In the genomic region with DNA sequence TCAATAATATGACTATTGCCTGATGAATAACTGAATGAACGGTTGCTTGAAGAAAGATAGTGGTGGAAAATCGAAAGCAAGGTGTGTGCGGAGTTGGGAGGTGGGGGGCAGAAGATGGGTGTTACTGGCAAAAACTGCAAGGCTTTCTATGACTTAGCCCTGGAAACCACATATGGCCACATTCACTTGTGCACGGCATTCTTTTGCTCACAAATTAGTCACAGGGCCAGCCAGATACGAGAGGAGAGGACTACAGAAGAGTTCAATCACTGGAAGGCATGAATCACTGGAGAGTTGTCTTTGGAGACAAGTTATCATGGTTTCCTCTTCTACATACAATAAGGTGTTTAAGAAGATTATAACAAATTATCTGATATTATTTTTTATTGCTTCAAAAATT, we compare ENCODE assay signal across 28 cellular contexts.
DNase-seq lines count a peak whose midpoint lies in the region; ATAC-seq and TF ChIP-seq lines count a peak whose summit lies in the region.
"Had no signal": no experiment of that assay in that cellular context is flagged by ENCODE, and none has a peak within 500 bp of the region (broad histone marks: within the 10 kb centered on the region; RNA-seq: fewer than 3 reads in every experiment).

No MANE protein-coding gene starts in this region.

- no peak overlapping the region for H2BK5ac ChIP-seq in mesenchymal stem cell (ENCODE audit: low read depth, low read length, poor library complexity, severe bottlenecking)

- DNase-seq in EL (peak; percentile 73), M059J (ENCODE audit: low read depth) (peak; percentile 62), cardiac fibroblast (ENCODE audit: low read depth in 2 of 2) (peak; percentile 10 to 74), mesenchymal stem cell (peak; percentile 1)
- DNase-seq in activated naive CD4-positive, alpha-beta T cell treated with anti-CD3 and anti-CD28 coated beads for 36 hours, result no peak
- no peak for DNase-seq in activated CD4-positive, CD25-positive, alpha-beta regulatory T cell treated with anti-CD3 and anti-CD28 coated beads, Interleukin-2, amount 50 U/mL, for 72 hours
- DNase-seq: activated CD8-positive, alpha-beta T cell treated with anti-CD3 and anti-CD28 coated beads for 36 hours; activated T-cell treated with anti-CD3 and anti-CD28 coated beads, Interleukin-2, amount 50 U/mL, for 1 hour; aorta; CD4-positive, alpha-beta T cell; colonic mucosa; DMS153; gastrocnemius medialis; hypothalamus; islet precursor cell; KG1; mesendoderm; naive thymus-derived CD8-positive, alpha-beta T cell; NCI-H2029 treated with DMSO at 0.1 percent for 48 hours; NCI-H446; ovary; right cardiac atrium; SJCRH30 had no signal

- H3K36me3 ChIP-seq in mesenchymal stem cell (ENCODE audit: control insufficient read depth in 1 of 2, insufficient read depth in 2 of 2, low read depth in 1 of 2, low read length in 2 of 2), result no peaks in the 10 kb centered on the region
- H3K36me3 ChIP-seq: colonic mucosa, gastrocnemius medialis, ovary, SJCRH30, thoracic aorta had no signal

- H2BK12ac ChIP-seq in mesenchymal stem cell (ENCODE audit: low read length in 2 of 2), result no peak overlapping the region

- H4K8ac ChIP-seq in mesenchymal stem cell (ENCODE audit: low read length), result no peak overlapping the region

- H3K18ac ChIP-seq in mesenchymal stem cell (ENCODE audit: low read depth in 1 of 2, low read length in 2 of 2), result no peak overlapping the region

- intact Hi-C loops in activated naive CD4-positive, alpha-beta T cell treated with anti-CD3 and anti-CD28 coated beads for 36 hours (cut with micrococcal nuclease), result no loop called here

- no peak overlapping the region for H2BK120ac ChIP-seq in mesenchymal stem cell (ENCODE audit: low read depth, low read length)

- H2AFZ ChIP-seq in mesenchymal stem cell (ENCODE audit: low read depth, low read length), result no peak overlapping the region

- no peaks in the 10 kb centered on the region for H3K27me3 ChIP-seq in mesenchymal stem cell (ENCODE audit: control insufficient read depth in 1 of 2, insufficient read depth in 1 of 2, low read length in 2 of 2)
- H3K27me3 ChIP-seq: colonic mucosa, gastrocnemius medialis, ovary, SJCRH30 had no signal

- H3K14ac ChIP-seq in mesenchymal stem cell (ENCODE audit: low read length in 2 of 2), result no peak overlapping the region

- CTCF ChIA-PET in activated naive CD4-positive, alpha-beta T cell treated with anti-CD3 and anti-CD28 coated beads for 36 hours (lab: Charles Lee), result no interaction called here

- H3K4me3 ChIP-seq in cardiac fibroblast (replicated peaks in 1 of 2; ENCODE audit: low read depth in 2 of 2, low read length in 2 of 2), result no peak overlapping the region
- no peak overlapping the region for H3K4me3 ChIP-seq in mesenchymal stem cell (ENCODE audit: insufficient read depth in 1 of 2, low read depth in 1 of 2, low read length in 2 of 2)
- H3K4me3 ChIP-seq: colonic mucosa, gastrocnemius medialis, ovary, SJCRH30, thoracic aorta had no signal

- H3K9me3 Mint-ChIP-seq in activated naive CD4-positive, alpha-beta T cell treated with anti-CD3 and anti-CD28 coated beads for 36 hours, result no peaks in the 10 kb centered on the region
- H3K9me3 Mint-ChIP-seq: activated CD8-positive, alpha-beta T cell treated with anti-CD3 and anti-CD28 coated beads for 36 hours; T-helper 1 cell treated with Interleukin-12 subunit alpha and Interleukin-12 subunit beta and Interleukin-4 antibody, amounts not matched to agents 30 μg/mL and 1 μg/mL, for 36 hours had no signal

- no peaks in the 10 kb centered on the region for H3K9me3 ChIP-seq in mesenchymal stem cell (ENCODE audit: control insufficient read depth, low read length)
- H3K9me3 ChIP-seq: colonic mucosa, gastrocnemius medialis, ovary, SJCRH30, thoracic aorta had no signal

- H4K91ac ChIP-seq in mesenchymal stem cell (ENCODE audit: low read length), result no peak overlapping the region

- no peak overlapping the region for H3K27ac Mint-ChIP-seq in activated naive CD4-positive, alpha-beta T cell treated with anti-CD3 and anti-CD28 coated beads for 36 hours
- H3K27ac Mint-ChIP-seq: activated CD8-positive, alpha-beta T cell treated with anti-CD3 and anti-CD28 coated beads for 36 hours; CD4-positive, alpha-beta T cell; naive thymus-derived CD8-positive, alpha-beta T cell; T-helper 1 cell treated with Interleukin-12 subunit alpha and Interleukin-12 subunit beta and Interleukin-4 antibody, amounts not matched to agents 30 μg/mL and 1 μg/mL, for 36 hours had no signal

- no peak overlapping the region for H3K9ac ChIP-seq in mesenchymal stem cell (ENCODE audit: low read length)

- ATAC-seq in HG02981 (IDR thresholded peaks at IDR 0.05; ENCODE audit: unreplicated experiment) (no peak), HG02973 (IDR thresholded peaks at IDR 0.05; ENCODE audit: unreplicated experiment) (no peak)
- ATAC-seq: activated CD8-positive, alpha-beta T cell treated with anti-CD3 and anti-CD28 coated beads for 36 hours; gastrocnemius medialis; naive thymus-derived CD8-positive, alpha-beta T cell; right cardiac atrium had no signal

- no peak for TF ChIP-seq CTCF in cardiac fibroblast (IDR thresholded peaks at IDR 0.05; ENCODE audit: low read depth, low read length)

- no peak overlapping the region for H3K27ac ChIP-seq in mesenchymal stem cell (ENCODE audit: low read length, poor library complexity, severe bottlenecking)
- H3K27ac ChIP-seq: colonic mucosa, gastrocnemius medialis, ovary, SJCRH30, thoracic aorta, VCaP had no signal

- no peak overlapping the region for H3K23ac ChIP-seq in mesenchymal stem cell (ENCODE audit: low read length in 2 of 2)

- WGBS in mesenchymal stem cell, result 81% methylated on average over 4 of the region's 5 CpGs

- H3K4me1 Mint-ChIP-seq in activated naive CD4-positive, alpha-beta T cell treated with anti-CD3 and anti-CD28 coated beads for 36 hours (ENCODE audit: low read depth), result no peaks in the 10 kb centered on the region
- H3K4me1 Mint-ChIP-seq: naive thymus-derived CD8-positive, alpha-beta T cell had no signal

- H3K4me3 Mint-ChIP-seq in activated naive CD4-positive, alpha-beta T cell treated with anti-CD3 and anti-CD28 coated beads for 36 hours, result no peak overlapping the region
- H3K4me3 Mint-ChIP-seq: activated CD8-positive, alpha-beta T cell treated with anti-CD3 and anti-CD28 coated beads for 36 hours; CD4-positive, alpha-beta T cell; naive thymus-derived CD8-positive, alpha-beta T cell; T-helper 1 cell treated with Interleukin-12 subunit alpha and Interleukin-12 subunit beta and Interleukin-4 antibody, amounts not matched to agents 30 μg/mL and 1 μg/mL, for 36 hours had no signal

- H3K79me1 ChIP-seq in mesenchymal stem cell (replicated peaks; ENCODE audit: low read length, poor library complexity, severe bottlenecking), result no peaks in the 10 kb centered on the region

- H3K4ac ChIP-seq in mesenchymal stem cell (ENCODE audit: low read depth in 1 of 2, low read length in 2 of 2), result no peak overlapping the region

- H3K36me3 Mint-ChIP-seq in activated naive CD4-positive, alpha-beta T cell treated with anti-CD3 and anti-CD28 coated beads for 36 hours (ENCODE audit: low read depth), result no peaks in the 10 kb centered on the region
- H3K36me3 Mint-ChIP-seq: naive thymus-derived CD8-positive, alpha-beta T cell had no signal

- H2AK5ac ChIP-seq in mesenchymal stem cell (ENCODE audit: low read length, severe bottlenecking), result no peak overlapping the region

- peaks cover 8% of the 10 kb centered on the region for H3K27me3 Mint-ChIP-seq in activated naive CD4-positive, alpha-beta T cell treated with anti-CD3 and anti-CD28 coated beads for 36 hours (ENCODE audit: low read depth)
- H3K27me3 Mint-ChIP-seq: activated CD8-positive, alpha-beta T cell treated with anti-CD3 and anti-CD28 coated beads for 36 hours; CD4-positive, alpha-beta T cell had no signal

- no peak overlapping the region for H3K4me2 ChIP-seq in mesenchymal stem cell (ENCODE audit: low read length, poor library complexity, severe bottlenecking)

- H2BK15ac ChIP-seq in mesenchymal stem cell (ENCODE audit: low read depth, poor library complexity, severe bottlenecking), result no peak overlapping the region

- peaks cover 2% of the 10 kb centered on the region for H3K4me1 ChIP-seq in mesenchymal stem cell (ENCODE audit: control insufficient read depth, insufficient read depth, low read depth, low read length)
- H3K4me1 ChIP-seq: colonic mucosa, gastrocnemius medialis, SJCRH30 had no signal

Comparison
In these comparisons a context has a peak if more than half of its experiments do, and no peak if none do; other contexts are left out.
1. DNase-seq: peak in EL (single experiment), M059J (single experiment), cardiac fibroblast (2 of 2) and mesenchymal stem cell (single experiment); none in activated naive CD4-positive, alpha-beta T cell treated with anti-CD3 and anti-CD28 coated beads for 36 hours (single experiment) and activated CD4-positive, CD25-positive, alpha-beta regulatory T cell treated with anti-CD3 and anti-CD28 coated beads, Interleukin-2, amount 50 U/mL, for 72 hours (single experiment).